In genomic region chr17:74408830-74409229, GRCh38 we compare ENCODE assay signal across 1 cellular context.
TF ChIP-seq lines count a peak whose summit lies in the region.

No MANE protein-coding gene starts in this region.

TF ChIP-seq in WTC11, 78 proteins besides CTCF, POLR2A, EP300 and RAD21 (continued from another document):
- TF ChIP-seq, protein P1, sequence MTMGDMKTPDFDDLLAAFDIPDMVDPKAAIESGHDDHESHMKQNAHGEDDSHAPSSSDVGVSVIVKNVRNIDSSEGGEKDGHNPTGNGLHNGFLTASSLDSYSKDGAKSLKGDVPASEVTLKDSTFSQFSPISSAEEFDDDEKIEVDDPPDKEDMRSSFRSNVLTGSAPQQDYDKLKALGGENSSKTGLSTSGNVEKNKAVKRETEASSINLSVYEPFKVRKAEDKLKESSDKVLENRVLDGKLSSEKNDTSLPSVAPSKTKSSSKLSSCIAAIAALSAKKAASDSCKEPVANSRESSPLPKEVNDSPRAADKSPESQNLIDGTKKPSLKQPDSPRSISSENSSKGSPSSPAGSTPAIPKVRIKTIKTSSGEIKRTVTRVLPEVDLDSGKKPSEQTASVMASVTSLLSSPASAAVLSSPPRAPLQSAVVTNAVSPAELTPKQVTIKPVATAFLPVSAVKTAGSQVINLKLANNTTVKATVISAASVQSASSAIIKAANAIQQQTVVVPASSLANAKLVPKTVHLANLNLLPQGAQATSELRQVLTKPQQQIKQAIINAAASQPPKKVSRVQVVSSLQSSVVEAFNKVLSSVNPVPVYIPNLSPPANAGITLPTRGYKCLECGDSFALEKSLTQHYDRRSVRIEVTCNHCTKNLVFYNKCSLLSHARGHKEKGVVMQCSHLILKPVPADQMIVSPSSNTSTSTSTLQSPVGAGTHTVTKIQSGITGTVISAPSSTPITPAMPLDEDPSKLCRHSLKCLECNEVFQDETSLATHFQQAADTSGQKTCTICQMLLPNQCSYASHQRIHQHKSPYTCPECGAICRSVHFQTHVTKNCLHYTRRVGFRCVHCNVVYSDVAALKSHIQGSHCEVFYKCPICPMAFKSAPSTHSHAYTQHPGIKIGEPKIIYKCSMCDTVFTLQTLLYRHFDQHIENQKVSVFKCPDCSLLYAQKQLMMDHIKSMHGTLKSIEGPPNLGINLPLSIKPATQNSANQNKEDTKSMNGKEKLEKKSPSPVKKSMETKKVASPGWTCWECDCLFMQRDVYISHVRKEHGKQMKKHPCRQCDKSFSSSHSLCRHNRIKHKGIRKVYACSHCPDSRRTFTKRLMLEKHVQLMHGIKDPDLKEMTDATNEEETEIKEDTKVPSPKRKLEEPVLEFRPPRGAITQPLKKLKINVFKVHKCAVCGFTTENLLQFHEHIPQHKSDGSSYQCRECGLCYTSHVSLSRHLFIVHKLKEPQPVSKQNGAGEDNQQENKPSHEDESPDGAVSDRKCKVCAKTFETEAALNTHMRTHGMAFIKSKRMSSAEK (CRISPR knock-in tag; IDR thresholded peaks at IDR 0.05; ENCODE audit: borderline replicate concordance), result no peak
- no peak for TF ChIP-seq ZNF138 (CRISPR knock-in tag; conservative IDR thresholded peaks at IDR 0.05)
